1 cellular context compared by ENCODE assay signal in genomic region chr19:45577111-45577905, GRCh38.
TF ChIP-seq lines count a peak whose summit lies in the region.

No MANE protein-coding gene starts in this region.

TF ChIP-seq in HepG2, 621 proteins besides CTCF, POLR2A, EP300 and RAD21 (continued from another document and continues in another):
- TF ChIP-seq ZNF281 (CRISPR knock-in tag; IDR thresholded peaks at IDR 0.05; ENCODE audit: borderline replicate concordance) (peak; percentile 64; the same call in 1 of the 2 replicates), SMARCC2 (IDR thresholded peaks at IDR 0.05) (no peak), GMEB2 (CRISPR knock-in tag; IDR thresholded peaks at IDR 0.05; ENCODE audit: low read depth) (no peak), CSRNP1 (CRISPR knock-in tag; IDR thresholded peaks at IDR 0.05) (0 out of 2 replicates have a peak, but pooled peaks have one; percentile 70), ATF3 (CRISPR knock-in tag; IDR thresholded peaks at IDR 0.05) (no peak), ZNF280D (CRISPR knock-in tag; IDR thresholded peaks at IDR 0.05) (peak; percentile 39; the same call in 1 of the 2 replicates), ZNF501 (CRISPR knock-in tag; IDR thresholded peaks at IDR 0.05) (peak; percentile 29), MAFF (IDR thresholded peaks at IDR 0.05; ENCODE audit: low read depth, low read length) (no peak), ZMYM3 (CRISPR knock-in tag; IDR thresholded peaks at IDR 0.05) (0 out of 2 replicates have a peak, but pooled peaks have one; percentile 23), ZFP62 (CRISPR knock-in tag; IDR thresholded peaks at IDR 0.05) (no peak), PHF5A (CRISPR knock-in tag; IDR thresholded peaks at IDR 0.05; ENCODE audit: low read depth, unreplicated experiment) (peak; percentile 37), ZNF660 (CRISPR knock-in tag; IDR thresholded peaks at IDR 0.05; ENCODE audit: borderline replicate concordance, low read depth) (no peak), U2AF1 (optimal IDR thresholded peaks at IDR 0.05; ENCODE audit: low read depth, low read length) (no peak), ZNF772 (CRISPR knock-in tag; IDR thresholded peaks at IDR 0.05) (no peak), ZNF775 (CRISPR knock-in tag; IDR thresholded peaks at IDR 0.05; ENCODE audit: borderline replicate concordance) (no peak), MTA1 (CRISPR knock-in tag; IDR thresholded peaks at IDR 0.05; ENCODE audit: borderline replicate concordance) (no peak), MED8 (CRISPR knock-in tag; IDR thresholded peaks at IDR 0.05; ENCODE audit: insufficient replicate concordance) (no peak), TP53 (CRISPR knock-in tag; conservative IDR thresholded peaks at IDR 0.05) (no peak), SAP130 (CRISPR knock-in tag; IDR thresholded peaks at IDR 0.05; ENCODE audit: low read depth) (peak; percentile 79), IKZF5 (CRISPR knock-in tag; IDR thresholded peaks at IDR 0.05) (peak; percentile 35; the same call in 1 of the 2 replicates), MXD1 (CRISPR knock-in tag; IDR thresholded peaks at IDR 0.05) (no peak), ZNF367 (CRISPR knock-in tag; IDR thresholded peaks at IDR 0.05; ENCODE audit: borderline replicate concordance) (no peak), MTERF4 (CRISPR knock-in tag; IDR thresholded peaks at IDR 0.05) (no peak), SNAI1 (CRISPR knock-in tag; IDR thresholded peaks at IDR 0.05; ENCODE audit: borderline replicate concordance) (no peak), ZNF513 (CRISPR knock-in tag; conservative IDR thresholded peaks at IDR 0.05) (no peak), CENPX (CRISPR knock-in tag; IDR thresholded peaks at IDR 0.05) (no peak), KAT2B (IDR thresholded peaks at IDR 0.05; ENCODE audit: borderline replicate concordance, low read depth, low read length) (no peak), DR1 (CRISPR knock-in tag; IDR thresholded peaks at IDR 0.05) (no peak), NR3C1 (CRISPR knock-in tag; IDR thresholded peaks at IDR 0.05) (no peak), FIP1L1 (IDR thresholded peaks at IDR 0.05; ENCODE audit: borderline replicate concordance, insufficient read depth, low read depth, low read length) (no peak), ZNF609 (CRISPR knock-in tag; IDR thresholded peaks at IDR 0.05; ENCODE audit: borderline replicate concordance) (peak; percentile 58), IRF2 (CRISPR knock-in tag; IDR thresholded peaks at IDR 0.05) (no peak), ZNF740 (CRISPR knock-in tag; IDR thresholded peaks at IDR 0.05) (no peak), ZBTB46 (CRISPR knock-in tag; IDR thresholded peaks at IDR 0.05; ENCODE audit: borderline replicate concordance) (no peak), KMT2A (CRISPR knock-in tag; IDR thresholded peaks at IDR 0.05) (no peak)
